8 cellular contexts compared by ENCODE assay signal in the genomic region with DNA sequence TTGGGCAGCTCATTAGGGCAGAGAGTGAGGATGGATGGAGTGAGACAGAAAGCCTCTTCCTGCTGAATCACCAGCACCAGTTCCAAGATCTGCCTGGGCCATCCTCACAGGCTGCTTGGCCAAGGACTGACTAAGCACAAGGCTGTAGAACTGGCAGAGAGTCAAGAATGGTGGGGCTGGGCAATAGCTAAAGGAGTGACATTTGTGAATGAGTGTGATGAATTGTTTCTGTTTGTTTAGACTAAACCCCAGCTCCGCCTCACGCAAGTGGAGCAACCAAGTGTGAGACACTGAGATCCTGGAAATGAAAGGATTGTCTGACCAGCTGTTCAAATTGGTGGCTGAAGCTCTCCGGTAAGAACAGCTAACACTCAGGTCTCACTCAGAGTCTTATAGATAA. TPM values are rescaled to one million over a fixed set of nuclear protein-coding genes. Genes with fewer than 3 reads are reported as not detected.
DNase-seq lines count a peak whose midpoint lies in the region; ATAC-seq, FAIRE-seq and TF ChIP-seq lines count a peak whose summit lies in the region.

No MANE protein-coding gene starts in this region.

- H3K4me3 ChIP-seq in OCI-LY7 (ENCODE audit: low read depth, low read length, poor library complexity, severe bottlenecking), result no peak overlapping the region

- no peaks in the 10 kb centered on the region for H4K20me1 ChIP-seq in OCI-LY7 (ENCODE audit: insufficient read depth, low read length)

- H3K79me2 ChIP-seq in OCI-LY7 (ENCODE audit: insufficient read depth, low read depth, low read length), result no peaks in the 10 kb centered on the region

- no peak for TF ChIP-seq POLR2A in GM12891 (IDR thresholded peaks at IDR 0.05; ENCODE audit: low read depth, low read length)

- H3K27ac ChIP-seq in OCI-LY7 (ENCODE audit: low read depth, low read length, poor library complexity, severe bottlenecking), result no peak overlapping the region

- no peak for TF ChIP-seq CTCF in OCI-LY7 (conservative IDR thresholded peaks at IDR 0.05; ENCODE audit: low read length)

- no peak for FAIRE-seq in GM12891 (lab: Jason Lieb, UNC)

- no peaks in the 10 kb centered on the region for H3K36me3 ChIP-seq in OCI-LY7 (ENCODE audit: insufficient read depth, low read length)

- no peak overlapping the region for H3K4me2 ChIP-seq in OCI-LY7 (ENCODE audit: low read length)

- H3K9me2 ChIP-seq in OCI-LY7 (ENCODE audit: insufficient read depth, low read length), result no peaks in the 10 kb centered on the region

- H3K4me1 ChIP-seq in OCI-LY7 (ENCODE audit: insufficient read depth, low read length, poor library complexity, severe bottlenecking), result no peaks in the 10 kb centered on the region

- intact Hi-C loops in left colon (cut with DNase I, micrococcal nuclease), result no loop called here
- intact Hi-C loops in OCI-LY7 (cut with micrococcal nuclease; ENCODE audit: unreplicated experiment), result no loop called here

- POLR2A ChIA-PET in OCI-LY7 (lab: Charles Lee), result no interaction called here

- peak; percentile 90 for DNase-seq in AG08396 (ENCODE audit: low spot score)
- peak; percentile 96 for DNase-seq in NCI-H187 treated with DMSO at 0.1 percent for 48 hours (lab: John Stamatoyannopoulos, UW)
- peak; percentile 6 for DNase-seq in brain pericyte (ENCODE audit: low read depth, low spot score)
- DNase-seq in left colon, result peak; percentile 46 to 78
- DNase-seq in SK-N-DZ (ENCODE audit: low spot score), result no peak
- no peak for DNase-seq in OCI-LY7 (ENCODE audit: low spot score)
- DNase-seq in GM12891 (ENCODE audit: insufficient read length, low spot score), result no peak

- no peak overlapping the region for H2AFZ ChIP-seq in OCI-LY7 (ENCODE audit: low read length)

- CTCF ChIA-PET in OCI-LY7 (lab: Charles Lee; ENCODE audit: unreplicated experiment), result no interaction called here

- no TSS peak for BruUV-seq in OCI-LY7 (replicated peaks; lab: Mats Ljungman, UMichigan)

- ATAC-seq in left colon (peak; percentile 86), HG02973 (IDR thresholded peaks at IDR 0.05; ENCODE audit: unreplicated experiment) (no peak)

- H3K9me3 ChIP-seq in OCI-LY7 (ENCODE audit: low read length), result no peaks in the 10 kb centered on the region

TF ChIP-seq in GM12891, 5 proteins besides CTCF, POLR2A, EP300 and RAD21:
- no peak for TF ChIP-seq PAX5 (IDR thresholded peaks at IDR 0.05; ENCODE audit: insufficient read depth, low read length, severe bottlenecking)
TF ChIP-seq in GM12891: peak in this region for 0.

RNA-seq across cellular contexts. Expression of gene BRINP2, which starts 38.6 kb away (rescaled TPM):
- under 1 TPM; 0.12 to 0.14 TPM for total RNA-seq in left colon
- 0.57 and 1.2 TPM in 2 replicates for polyA plus RNA-seq in SK-N-DZ (2014; cell fraction: cytosol; rRNA removed)
- polyA plus RNA-seq in SK-N-DZ (2014; cell fraction: nucleus; rRNA removed), result 2.1 and 2.2 TPM in 2 replicates
- total RNA-seq in OCI-LY7 (2014; rRNA removed; shearing (Covaris generic)), result not detected in 2 replicates
- not detected in 2 replicates for total RNA-seq in OCI-LY7 (2022)
- polyA plus RNA-seq in GM12891 (2012; ENCODE audit: low read depth, missing spikeins), result 0.03 TPM

RNA-seq across cellular contexts. Expression of gene ASTN1, which starts 44.8 kb away (rescaled TPM):
- under 1 TPM; 0.06 to 0.39 TPM for total RNA-seq in left colon
- polyA plus RNA-seq in SK-N-DZ (2014; cell fraction: cytosol; rRNA removed), result 8.3 and 9.7 TPM in 2 replicates
- 5.8 and 8.2 TPM in 2 replicates for polyA plus RNA-seq in SK-N-DZ (2014; cell fraction: nucleus; rRNA removed)
- not detected in 2 replicates for total RNA-seq in OCI-LY7 (2014; rRNA removed; shearing (Covaris generic))
- total RNA-seq in OCI-LY7 (2022), result not detected in 2 replicates
- polyA plus RNA-seq in GM12891 (2012; ENCODE audit: low read depth, missing spikeins), result not detected

Comparison
In these comparisons a context has a peak if more than half of its experiments do, and no peak if none do; other contexts are left out.
1. DNase-seq: peak in AG08396 (single experiment), NCI-H187 treated with DMSO at 0.1 percent for 48 hours (single experiment), brain pericyte (single experiment) and left colon (2 of 2); none in SK-N-DZ (single experiment), OCI-LY7 (single experiment) and GM12891 (single experiment).